Comparison of ENCODE assay signal across 1 cellular context in genomic region chr14:33931439-33931838, GRCh38.
TF ChIP-seq lines count a peak whose summit lies in the region.

No MANE protein-coding gene starts in this region.

TF ChIP-seq in HepG2, 621 proteins besides CTCF, POLR2A, EP300 and RAD21 (continued from another document):
- TF ChIP-seq FUBP1 (CRISPR knock-in tag; IDR thresholded peaks at IDR 0.05; ENCODE audit: borderline replicate concordance) = no peak
- TF ChIP-seq AKAP8 (CRISPR knock-in tag; IDR thresholded peaks at IDR 0.05) = no peak
- TF ChIP-seq JUN (CRISPR knock-in tag; IDR thresholded peaks at IDR 0.05) = no peak
- TF ChIP-seq FOSL1 (CRISPR knock-in tag; IDR thresholded peaks at IDR 0.05; ENCODE audit: borderline replicate concordance) = no peak
